1 cellular context compared by ENCODE assay signal in the genomic region with DNA sequence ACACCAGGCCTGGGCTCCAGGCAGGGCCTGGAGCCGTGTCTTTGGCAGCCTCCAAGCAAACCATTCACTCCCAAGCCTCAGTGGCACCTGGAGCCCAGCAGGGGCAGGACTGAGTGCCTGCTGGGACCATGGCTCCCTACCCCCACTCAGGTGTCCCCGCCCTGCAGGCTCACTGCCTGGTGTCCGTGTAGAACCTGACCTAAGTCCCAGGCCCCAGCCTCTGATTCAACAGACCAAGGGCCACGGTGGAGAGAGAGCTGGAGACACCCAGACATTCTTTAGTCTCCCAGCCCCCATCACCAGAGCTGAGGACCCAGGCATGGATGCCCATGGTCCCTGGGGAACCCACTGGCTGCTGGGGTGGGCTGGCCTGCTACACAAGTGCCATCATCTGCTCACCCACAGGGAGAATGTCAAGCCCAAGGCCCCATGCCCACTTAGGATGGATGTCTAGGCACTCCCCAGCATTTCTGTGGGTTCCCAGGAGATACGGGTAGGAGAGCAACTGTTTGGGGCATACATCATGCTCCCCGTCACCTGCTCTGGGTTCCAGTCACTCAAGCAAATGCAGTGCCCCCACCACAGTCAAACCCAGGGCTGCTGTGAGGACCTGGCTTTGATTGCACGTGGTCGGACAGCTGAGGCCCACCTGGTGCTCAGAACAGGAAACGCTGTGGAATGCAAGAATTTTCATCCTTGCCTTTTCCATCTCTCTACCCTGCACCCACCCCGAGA.
TF ChIP-seq lines count a peak whose summit lies in the region.

No MANE protein-coding gene starts in this region.

TF ChIP-seq in K562, 482 proteins besides CTCF, POLR2A, EP300 and RAD21:
- TF ChIP-seq ZNF347 (CRISPR knock-in tag; IDR thresholded peaks at IDR 0.05; ENCODE audit: low read depth) (no peak), ZNF75A (CRISPR knock-in tag; IDR thresholded peaks at IDR 0.05) (no peak), ZNF12 (CRISPR knock-in tag; IDR thresholded peaks at IDR 0.05) (no peak), ZNF224 (CRISPR knock-in tag; IDR thresholded peaks at IDR 0.05) (no peak), DDX20 (tag; IDR thresholded peaks at IDR 0.05; ENCODE audit: low read depth) (no peak), FOXA3 (CRISPR knock-in tag; conservative IDR thresholded peaks at IDR 0.05 in 1 of 2, IDR thresholded peaks at IDR 0.05 in 1 of 2) (no peak), HOXB6 (CRISPR knock-in tag; IDR thresholded peaks at IDR 0.05; ENCODE audit: borderline replicate concordance) (no peak), SMARCB1 (IDR thresholded peaks at IDR 0.05; ENCODE audit: insufficient read length, low read depth) (no peak), MAZ (CRISPR knock-in tag; conservative IDR thresholded peaks at IDR 0.05 in 1 of 2, IDR thresholded peaks at IDR 0.05 in 1 of 2) (no peak), IRF9 (tag; IDR thresholded peaks at IDR 0.05) (no peak), POLR3A (IDR thresholded peaks at IDR 0.05; ENCODE audit: borderline replicate concordance, extremely low read depth, insufficient read depth, insufficient read length) (no peak), SAFB (IDR thresholded peaks at IDR 0.05; ENCODE audit: borderline replicate concordance, low read depth, low read length) (no peak), RBBP5 (IDR thresholded peaks at IDR 0.05; ENCODE audit: borderline replicate concordance, insufficient read depth, low read length, poor library complexity, severe bottlenecking) (no peak), FOXM1 (IDR thresholded peaks at IDR 0.05; ENCODE audit: low read depth) (no peak), FOXM1 (CRISPR knock-in tag; IDR thresholded peaks at IDR 0.05; ENCODE audit: low read depth) (no peak), RBM14 (IDR thresholded peaks at IDR 0.05; ENCODE audit: borderline replicate concordance, insufficient read depth, low read depth, low read length) (no peak), ATF1 (CRISPR knock-in tag; IDR thresholded peaks at IDR 0.05) (no peak), ATF1 (tag; IDR thresholded peaks at IDR 0.05) (no peak), ZNF121 (CRISPR knock-in tag; conservative IDR thresholded peaks at IDR 0.05) (no peak), TEAD4 (IDR thresholded peaks at IDR 0.05; ENCODE audit: low read length) (no peak), TEAD4 (CRISPR knock-in tag; IDR thresholded peaks at IDR 0.05; ENCODE audit: borderline replicate concordance) (no peak)
- TF ChIP-seq, protein P1, sequence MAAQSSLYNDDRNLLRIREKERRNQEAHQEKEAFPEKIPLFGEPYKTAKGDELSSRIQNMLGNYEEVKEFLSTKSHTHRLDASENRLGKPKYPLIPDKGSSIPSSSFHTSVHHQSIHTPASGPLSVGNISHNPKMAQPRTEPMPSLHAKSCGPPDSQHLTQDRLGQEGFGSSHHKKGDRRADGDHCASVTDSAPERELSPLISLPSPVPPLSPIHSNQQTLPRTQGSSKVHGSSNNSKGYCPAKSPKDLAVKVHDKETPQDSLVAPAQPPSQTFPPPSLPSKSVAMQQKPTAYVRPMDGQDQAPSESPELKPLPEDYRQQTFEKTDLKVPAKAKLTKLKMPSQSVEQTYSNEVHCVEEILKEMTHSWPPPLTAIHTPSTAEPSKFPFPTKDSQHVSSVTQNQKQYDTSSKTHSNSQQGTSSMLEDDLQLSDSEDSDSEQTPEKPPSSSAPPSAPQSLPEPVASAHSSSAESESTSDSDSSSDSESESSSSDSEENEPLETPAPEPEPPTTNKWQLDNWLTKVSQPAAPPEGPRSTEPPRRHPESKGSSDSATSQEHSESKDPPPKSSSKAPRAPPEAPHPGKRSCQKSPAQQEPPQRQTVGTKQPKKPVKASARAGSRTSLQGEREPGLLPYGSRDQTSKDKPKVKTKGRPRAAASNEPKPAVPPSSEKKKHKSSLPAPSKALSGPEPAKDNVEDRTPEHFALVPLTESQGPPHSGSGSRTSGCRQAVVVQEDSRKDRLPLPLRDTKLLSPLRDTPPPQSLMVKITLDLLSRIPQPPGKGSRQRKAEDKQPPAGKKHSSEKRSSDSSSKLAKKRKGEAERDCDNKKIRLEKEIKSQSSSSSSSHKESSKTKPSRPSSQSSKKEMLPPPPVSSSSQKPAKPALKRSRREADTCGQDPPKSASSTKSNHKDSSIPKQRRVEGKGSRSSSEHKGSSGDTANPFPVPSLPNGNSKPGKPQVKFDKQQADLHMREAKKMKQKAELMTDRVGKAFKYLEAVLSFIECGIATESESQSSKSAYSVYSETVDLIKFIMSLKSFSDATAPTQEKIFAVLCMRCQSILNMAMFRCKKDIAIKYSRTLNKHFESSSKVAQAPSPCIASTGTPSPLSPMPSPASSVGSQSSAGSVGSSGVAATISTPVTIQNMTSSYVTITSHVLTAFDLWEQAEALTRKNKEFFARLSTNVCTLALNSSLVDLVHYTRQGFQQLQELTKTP (IDR thresholded peaks at IDR 0.05; ENCODE audit: low read depth in 1 of 2, partially characterized antibody in 2 of 2): no peak
